26 cellular contexts compared by ENCODE assay signal in the genomic region with DNA sequence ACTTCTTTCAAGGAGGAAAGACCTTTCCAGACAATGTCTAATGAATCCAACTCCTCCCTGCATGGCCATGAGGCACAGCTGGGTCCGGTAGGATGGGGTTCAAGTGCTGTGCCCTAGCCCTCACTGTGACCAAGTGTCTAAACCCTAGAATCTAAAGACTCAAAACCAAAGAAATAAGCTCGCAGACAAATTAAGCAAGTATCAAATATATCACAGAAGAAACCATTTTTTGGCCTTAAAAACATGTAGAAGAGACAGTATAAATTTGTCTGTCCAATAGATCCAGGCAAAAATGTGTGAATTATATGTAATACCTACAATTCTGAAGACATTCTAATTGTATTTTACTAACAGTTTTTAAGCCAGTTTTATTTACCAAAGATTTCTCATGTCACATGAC.
DNase-seq lines count a peak whose midpoint lies in the region; TF ChIP-seq lines count a peak whose summit lies in the region.
"Had no signal": no experiment of that assay in that cellular context is flagged by ENCODE, and none has a peak within 500 bp of the region (broad histone marks: within the 10 kb centered on the region; RNA-seq: fewer than 3 reads in every experiment).

No MANE protein-coding gene starts in this region.

- POLR2A ChIA-PET in HEK293 (lab: Yijun Ruan, JAX): no interaction called here

- no peak for TF ChIP-seq CTCF in HEK293 (tag by site-specific recombination; IDR thresholded peaks at IDR 0.05)

- no peaks in the 10 kb centered on the region for H3K4me1 ChIP-seq in HEK293 (ENCODE audit: control insufficient read depth, insufficient read depth, low read length)
- H3K4me1 ChIP-seq: A549, BE2C, Caco-2 had no signal

- CTCF ChIA-PET in HEK293 (lab: Yijun Ruan, JAX): no interaction called here

- no peak overlapping the region for H3K27ac ChIP-seq in HEK293 (ENCODE audit: extremely low read depth, low read depth, low read length)
- H3K27ac ChIP-seq: 22Rv1; A549; BLaER1; BLaER1 treated with 17β-estradiol and CSF1 and Interleukin-3, amounts not matched to agents 10 nM and 100 nM; C4-2B had no signal

- no peak for DNase-seq in ACHN
- DNase-seq: 8988T; AML-193; BE2C; C1 segment of cervical spinal cord; Caco-2; Calu3; CD4-positive, alpha-beta memory T cell; CD4-positive, alpha-beta T cell; CD4-positive, CD25-positive, alpha-beta regulatory T cell; CD8-positive, alpha-beta memory T cell; CD8-positive, alpha-beta T cell; COR-L47; DMS 273 treated with DMSO at 0.1 percent for 48 hours; DMS153; DMS53; DMS79; DMS79 treated with DMSO at 0.1 percent for 48 hours; DND-41; EL had no signal

- no peaks in the 10 kb centered on the region for H3K9me3 ChIP-seq in HEK293 (ENCODE audit: control insufficient read depth, insufficient read depth, low read depth, low read length)
- H3K9me3 ChIP-seq: A549, BE2C, Caco-2 had no signal

- in situ Hi-C loops in ACHN (cut with HindIII; ENCODE audit: low pct_ligation_motif_present, low pct_unique_long_range_greater_than_20kb, low sequenced_read_pairs): no loop called here

- H3K36me3 ChIP-seq in HEK293 (ENCODE audit: control insufficient read depth in 2 of 2, insufficient read depth in 1 of 2, low read length in 2 of 2): no peaks in the 10 kb centered on the region
- H3K36me3 ChIP-seq: BE2C; BLaER1; BLaER1 treated with 17β-estradiol and CSF1 and Interleukin-3, amounts not matched to agents 10 nM and 100 nM had no signal

- H3K4me3 ChIP-seq in HEK293 (ENCODE audit: low read depth, low read length): no peak overlapping the region
- H3K4me3 ChIP-seq: A549; BLaER1; BLaER1 treated with 17β-estradiol and CSF1 and Interleukin-3, amounts not matched to agents 10 nM and 100 nM had no signal

TF ChIP-seq in HEK293, 187 proteins besides CTCF, POLR2A, EP300 and RAD21:
- TF ChIP-seq ZNF214 (tag by site-specific recombination; IDR thresholded peaks at IDR 0.05; ENCODE audit: borderline replicate concordance) (no peak), ZNF391 (tag by site-specific recombination; IDR thresholded peaks at IDR 0.05; ENCODE audit: borderline replicate concordance, low read depth) (no peak), SETDB1 (IDR thresholded peaks at IDR 0.05; ENCODE audit: insufficient read length, low read length) (peak; percentile 63), ZBTB7A (tag by site-specific recombination; IDR thresholded peaks at IDR 0.05; ENCODE audit: low read depth) (no peak), TRIM28 (IDR thresholded peaks at IDR 0.05; ENCODE audit: borderline replicate concordance, low read length) (peak; percentile 63; the same call in 1 of the 2 replicates), ZNF146 (tag by site-specific recombination; IDR thresholded peaks at IDR 0.05) (no peak)
